Comparison of ENCODE assay signal across 19 cellular contexts in the genomic region with DNA sequence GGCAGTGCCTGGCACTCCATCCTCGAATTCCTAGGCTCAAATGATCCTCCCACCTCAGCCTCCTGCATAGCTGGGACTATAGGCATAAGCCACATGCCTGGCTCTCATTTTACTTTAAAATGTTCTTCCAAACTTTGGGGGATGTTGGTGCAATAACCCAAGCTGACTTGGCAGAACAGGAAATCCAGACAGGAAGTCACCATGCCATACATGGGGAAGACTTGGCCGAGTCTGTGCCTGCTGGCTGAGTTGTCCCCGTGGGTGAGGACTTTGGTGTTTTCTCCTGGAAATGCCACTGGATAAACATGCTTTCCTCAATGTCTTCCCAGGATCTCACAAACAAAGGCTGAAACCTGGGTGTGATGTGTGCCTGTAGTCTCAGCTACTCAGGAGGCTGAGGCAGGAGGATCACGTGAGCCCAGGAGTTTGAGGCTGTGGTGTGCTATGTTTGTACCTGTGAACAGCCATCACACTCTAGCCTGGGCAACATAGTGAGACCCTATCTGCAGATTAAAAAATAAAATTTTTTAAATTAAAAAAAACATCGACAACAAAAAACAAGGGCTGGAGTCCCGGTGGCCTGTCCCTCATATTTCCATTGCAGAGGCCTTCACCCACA. TPM values are rescaled to one million over a fixed set of nuclear protein-coding genes. Genes with fewer than 3 reads are reported as not detected.
DNase-seq lines count a peak whose midpoint lies in the region; TF ChIP-seq lines count a peak whose summit lies in the region.
"Had no signal": no experiment of that assay in that cellular context is flagged by ENCODE, and none has a peak within 500 bp of the region (broad histone marks: within the 10 kb centered on the region; RNA-seq: fewer than 3 reads in every experiment).

No MANE protein-coding gene starts in this region.

- no peak for TF ChIP-seq CTCF in HFFc6 (IDR thresholded peaks at IDR 0.05)
- no peak for TF ChIP-seq CTCF in suprapubic skin (IDR thresholded peaks at IDR 0.05)

- no peak overlapping the region for H2BK12ac ChIP-seq in mesenchymal stem cell (ENCODE audit: low read length in 2 of 2)

- H2BK15ac ChIP-seq in mesenchymal stem cell (ENCODE audit: low read depth, poor library complexity, severe bottlenecking) = no peak overlapping the region

- H3K4me1 ChIP-seq in adipocyte (ENCODE audit: control insufficient read depth, insufficient read depth, low read length) (peaks cover 31% of the 10 kb centered on the region), mesenchymal stem cell (ENCODE audit: control insufficient read depth, insufficient read depth, low read depth, low read length) (no peaks in the 10 kb centered on the region), suprapubic skin (peaks cover 17% of the 10 kb centered on the region)

- no peak overlapping the region for H2BK120ac ChIP-seq in mesenchymal stem cell (ENCODE audit: low read depth, low read length)

- no peak for TF ChIP-seq EP300 in suprapubic skin (IDR thresholded peaks at IDR 0.05)

- DNase-seq in Ammon's horn (ENCODE audit: low spot score) = peak; percentile 36
- no peak for DNase-seq in HFFc6
- peak; percentile 51 for DNase-seq in adipocyte (ENCODE audit: low read depth)
- no peak for DNase-seq in mesenchymal stem cell
- no peak for DNase-seq in activated CD4-positive, CD25-positive, alpha-beta regulatory T cell (lab: John Stamatoyannopoulos, UW)
- DNase-seq in suprapubic skin (ENCODE audit: low spot score in 2 of 2) = no peak
- no peak for DNase-seq in OCI-M1 (lab: John Stamatoyannopoulos, UW)
- DNase-seq in activated CD4-positive, alpha-beta T cell treated with anti-CD3 and anti-CD28 coated beads, Interleukin-2, amount 50 U/mL, for 1 hour = no peak
- DNase-seq: adrenal gland; C1 segment of cervical spinal cord; islet precursor cell; NCI-H2029; NCI-H526 treated with DMSO at 0.1 percent for 48 hours; occipital lobe; stimulated activated naive B cell treated with anti-CD40 and anti-IgM and Interleukin-4, amounts not matched to agents 10 μg/mL and 1 μg/mL and 100 μg/mL, for 72 hours; T-helper 2 cell had no signal

- no peak overlapping the region for H4K8ac ChIP-seq in mesenchymal stem cell (ENCODE audit: low read length)

- H3K36me3 Mint-ChIP-seq in HFFc6 (ENCODE audit: low read depth) = no peaks in the 10 kb centered on the region
- H3K36me3 Mint-ChIP-seq: stimulated activated naive B cell treated with anti-CD40 and anti-IgM and Interleukin-4, amounts not matched to agents 10 μg/mL and 1 μg/mL and 100 μg/mL, for 72 hours had no signal

- H3K27ac ChIP-seq in mesenchymal stem cell (ENCODE audit: low read length, poor library complexity, severe bottlenecking) (no peak overlapping the region), suprapubic skin (no peak overlapping the region)
- H3K27ac ChIP-seq: adrenal gland, KMS-11 had no signal

- no peak overlapping the region for H3K4me2 ChIP-seq in mesenchymal stem cell (ENCODE audit: low read length, poor library complexity, severe bottlenecking)
- H3K4me2 ChIP-seq: KMS-11, smooth muscle cell had no signal

- H4K91ac ChIP-seq in mesenchymal stem cell (ENCODE audit: low read length) = no peak overlapping the region

- H3K4me1 Mint-ChIP-seq in HFFc6 (ENCODE audit: low read depth) = peaks cover 38% of the 10 kb centered on the region

- WGBS in mesenchymal stem cell = 87% methylated on average over 5 of the region's 6 CpGs
- WGBS in suprapubic skin = 61% methylated on average over 6 of the region's 6 CpGs

- H3K14ac ChIP-seq in mesenchymal stem cell (ENCODE audit: low read length in 2 of 2) = no peak overlapping the region

- no peak for TF ChIP-seq POLR2A in suprapubic skin (IDR thresholded peaks at IDR 0.05)

- H3K27me3 Mint-ChIP-seq in HFFc6 (ENCODE audit: insufficient read depth) = peaks cover 1% of the 10 kb centered on the region
- H3K27me3 Mint-ChIP-seq: stimulated activated naive B cell treated with anti-CD40 and anti-IgM and Interleukin-4, amounts not matched to agents 10 μg/mL and 1 μg/mL and 100 μg/mL, for 72 hours had no signal

- peak overlapping the region; percentile 62 for H3K27ac Mint-ChIP-seq in HFFc6

- no peak overlapping the region for H3K23ac ChIP-seq in mesenchymal stem cell (ENCODE audit: low read length in 2 of 2)

- H3K27me3 ChIP-seq in adipocyte (replicated peaks; ENCODE audit: control insufficient read depth, insufficient read depth, low read length) = no peaks in the 10 kb centered on the region
- no peaks in the 10 kb centered on the region for H3K27me3 ChIP-seq in mesenchymal stem cell (ENCODE audit: control insufficient read depth in 1 of 2, insufficient read depth in 1 of 2, low read length in 2 of 2)
- H3K27me3 ChIP-seq in suprapubic skin = no peaks in the 10 kb centered on the region
- H3K27me3 ChIP-seq: adrenal gland had no signal

- H3K9ac ChIP-seq in adipocyte (ENCODE audit: low read length) (peak overlapping the region; percentile 32), mesenchymal stem cell (ENCODE audit: low read length) (peak overlapping the region; percentile 33)
- H3K9ac ChIP-seq: KMS-11 had no signal

- no peak overlapping the region for H2AFZ ChIP-seq in mesenchymal stem cell (ENCODE audit: low read depth, low read length)

- no peaks in the 10 kb centered on the region for H3K9me3 Mint-ChIP-seq in HFFc6
- H3K9me3 Mint-ChIP-seq: stimulated activated naive B cell treated with anti-CD40 and anti-IgM and Interleukin-4, amounts not matched to agents 10 μg/mL and 1 μg/mL and 100 μg/mL, for 72 hours had no signal

- H3K79me1 ChIP-seq in mesenchymal stem cell (replicated peaks; ENCODE audit: low read length, poor library complexity, severe bottlenecking) = no peaks in the 10 kb centered on the region

- no peak overlapping the region for H3K4me3 Mint-ChIP-seq in HFFc6
- H3K4me3 Mint-ChIP-seq: stimulated activated naive B cell treated with anti-CD40 and anti-IgM and Interleukin-4, amounts not matched to agents 10 μg/mL and 1 μg/mL and 100 μg/mL, for 72 hours had no signal

- H3K4ac ChIP-seq in mesenchymal stem cell (ENCODE audit: low read depth in 1 of 2, low read length in 2 of 2) = no peak overlapping the region

- no peaks in the 10 kb centered on the region for H3K9me3 ChIP-seq in adipocyte (ENCODE audit: control insufficient read depth, low read length)
- H3K9me3 ChIP-seq in mesenchymal stem cell (ENCODE audit: control insufficient read depth, low read length) = no peaks in the 10 kb centered on the region
- no peaks in the 10 kb centered on the region for H3K9me3 ChIP-seq in suprapubic skin
- H3K9me3 ChIP-seq: adrenal gland had no signal

- H2BK5ac ChIP-seq in mesenchymal stem cell (ENCODE audit: low read depth, low read length, poor library complexity, severe bottlenecking) = no peak overlapping the region

- H3K4me3 ChIP-seq in adipocyte (ENCODE audit: low read length) = no peak overlapping the region
- H3K4me3 ChIP-seq in mesenchymal stem cell (ENCODE audit: insufficient read depth in 1 of 2, low read depth in 1 of 2, low read length in 2 of 2) = no peak overlapping the region
- no peak overlapping the region for H3K4me3 ChIP-seq in suprapubic skin
- H3K4me3 ChIP-seq: adrenal gland, GM12878, smooth muscle cell had no signal

- H3K18ac ChIP-seq in mesenchymal stem cell (ENCODE audit: low read depth in 1 of 2, low read length in 2 of 2) = no peak overlapping the region

- no peak overlapping the region for H2AK5ac ChIP-seq in mesenchymal stem cell (ENCODE audit: low read length, severe bottlenecking)

- H3K36me3 ChIP-seq in adipocyte (ENCODE audit: control insufficient read depth, insufficient read depth, low read length, severe bottlenecking) = no peaks in the 10 kb centered on the region
- H3K36me3 ChIP-seq in mesenchymal stem cell (ENCODE audit: control insufficient read depth in 1 of 2, insufficient read depth in 2 of 2, low read depth in 1 of 2, low read length in 2 of 2) = peaks cover 0 to 29% of the 10 kb centered on the region in 2 experiments
- H3K36me3 ChIP-seq in suprapubic skin = no peaks in the 10 kb centered on the region
- H3K36me3 ChIP-seq: adrenal gland had no signal

RNA-seq across cellular contexts. Expression of gene HKDC1, which starts 19.8 kb away (rescaled TPM):
- under 1 TPM; 0.09 to 0.54 (median 0.42) TPM for total RNA-seq in HFFc6 (2021; fragmentation: NEBNext Ultra II Directional; extraction: Animal tissue kit (Norgen Biotek cat#: 25700))
- polyA plus RNA-seq in mesenchymal stem cell (2013, experiment 1 of 2) = 0.39 TPM
- 0.36 TPM for polyA plus RNA-seq in mesenchymal stem cell (2013, experiment 2 of 2)
- under 1 TPM in 2 of 4 donors, not detected in 2; 0.13 to 0.15 TPM for total RNA-seq in suprapubic skin

RNA-seq across cellular contexts. Expression of gene HK1, which starts 38.4 kb away (rescaled TPM):
- 100 to 1,000 TPM; 149 to 158 (median 155) TPM for total RNA-seq in HFFc6 (2021; fragmentation: NEBNext Ultra II Directional; extraction: Animal tissue kit (Norgen Biotek cat#: 25700))
- 69.5 TPM for polyA plus RNA-seq in mesenchymal stem cell (2013, experiment 1 of 2)
- polyA plus RNA-seq in mesenchymal stem cell (2013, experiment 2 of 2) = 67.5 TPM
- total RNA-seq in suprapubic skin = 100 to 1,000 TPM; 119 to 142 (median 141) TPM

RNA-seq across cellular contexts. Expression of gene SUPV3L1, which starts 59.9 kb away (rescaled TPM):
- 10 to 100 TPM; 26.4 to 31.0 (median 28.9) TPM for total RNA-seq in HFFc6 (2021; fragmentation: NEBNext Ultra II Directional; extraction: Animal tissue kit (Norgen Biotek cat#: 25700))
- 16.0 TPM for polyA plus RNA-seq in mesenchymal stem cell (2013, experiment 1 of 2)
- 16.4 TPM for polyA plus RNA-seq in mesenchymal stem cell (2013, experiment 2 of 2)
- 10 to 100 TPM; 27.9 to 53.1 (median 30.5) TPM for total RNA-seq in suprapubic skin

Comparison
In these comparisons a context has a peak if more than half of its experiments do, and no peak if none do; other contexts are left out.
1. DNase-seq: peak in Ammon's horn (single experiment) and adipocyte (single experiment); none in HFFc6 (single experiment), mesenchymal stem cell (single experiment), activated CD4-positive, CD25-positive, alpha-beta regulatory T cell (0 of 4), suprapubic skin (0 of 2), OCI-M1 (single experiment) and activated CD4-positive, alpha-beta T cell treated with anti-CD3 and anti-CD28 coated beads, Interleukin-2, amount 50 U/mL, for 1 hour (single experiment).